8 cellular contexts compared by ENCODE assay signal in the genomic region with DNA sequence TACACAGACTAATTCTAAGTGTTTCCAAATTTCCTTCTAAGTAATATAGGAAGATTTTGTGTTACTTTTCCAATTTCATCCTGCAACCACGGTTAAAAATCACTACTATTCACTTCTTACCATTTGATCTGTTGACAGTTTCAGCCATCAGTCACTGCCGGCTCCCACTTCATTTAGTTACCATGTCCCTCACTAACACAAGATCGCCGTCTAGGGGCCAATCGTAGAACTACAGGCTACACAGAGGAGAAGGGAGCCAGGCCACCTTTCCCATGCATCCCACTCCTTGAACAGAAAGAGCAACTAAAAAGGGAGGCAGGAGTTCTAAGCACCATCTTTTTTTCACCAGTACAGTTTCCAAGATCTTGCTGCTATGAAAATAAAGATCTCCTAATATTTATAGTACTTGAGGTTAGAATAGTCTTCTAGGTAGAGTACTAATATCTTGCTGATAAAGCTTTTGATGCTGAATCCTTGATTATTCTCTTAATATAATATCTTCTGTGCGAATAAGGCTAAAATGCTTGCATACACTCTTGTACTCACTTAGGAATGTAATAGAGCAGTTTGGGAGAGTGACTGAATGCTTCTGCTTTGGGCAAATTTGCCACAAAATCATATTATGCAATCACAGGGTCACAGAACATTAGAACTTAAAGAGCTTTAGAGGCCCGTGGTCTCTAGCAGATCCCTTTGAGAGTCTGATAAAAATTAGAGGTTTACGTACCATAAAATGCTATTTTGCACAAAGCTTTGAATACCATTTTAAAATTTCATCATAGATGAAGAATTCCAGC. TPM values are rescaled to one million over a fixed set of nuclear protein-coding genes. Genes with fewer than 3 reads are reported as not detected.
A peak's percentile ranks its signal among the peaks of the same experiment; 100 is the strongest.
DNase-seq lines count a peak whose midpoint lies in the region; ATAC-seq and TF ChIP-seq lines count a peak whose summit lies in the region.

No MANE protein-coding gene starts in this region.

- WGBS in lower leg skin, 2 donors, result 25 to 26% methylated on average over 8 of the region's 8 CpGs

- DNase-seq in DMS53 treated with DMSO at 0.1 percent for 48 hours (lab: John Stamatoyannopoulos, UW; ENCODE audit: unreplicated experiment), result peak; percentile 48
- DNase-seq in NCI-H345 (lab: John Stamatoyannopoulos, UW), result peak; percentile 68
- peak; percentile 21 for DNase-seq in activated CD4-positive, alpha-beta T cell treated with anti-CD3 and anti-CD28 coated beads for 1 hour
- peak; percentile 90 for DNase-seq in choroid plexus epithelial cell (ENCODE audit: low read depth)
- peak; percentile 84 to 95 for DNase-seq in lower leg skin (ENCODE audit: low spot score in 2 of 2)
- peak; percentile 52 to 56 for DNase-seq in stimulated activated CD8-positive, alpha-beta memory T cell treated with anti-CD3 and anti-CD28 coated beads, Interleukin-15, amount 100 ng/mL, for 48 hours (ENCODE audit: low read depth in 2 of 2)

- TF ChIP-seq CTCF in choroid plexus epithelial cell (conservative IDR thresholded peaks at IDR 0.05; ENCODE audit: low read depth, low read length) (peak; percentile 100), lower leg skin (IDR thresholded peaks at IDR 0.05) (peak in 1 of 3 donors; percentile 37)

- intact Hi-C loops in lower leg skin (cut with DNase I; ENCODE audit: low total_unique reads), result loop anchor here (10.0 kb wide), 1 partner anchor 131 kb away; no protein-coding TSS in a partner anchor

- no peak for TF ChIP-seq POLR2A in lower leg skin (IDR thresholded peaks at IDR 0.05)

- ATAC-seq in HG02678 (IDR thresholded peaks at IDR 0.05; ENCODE audit: unreplicated experiment), result peak; percentile 63
- ATAC-seq in GM21723 (IDR thresholded peaks at IDR 0.05; ENCODE audit: unreplicated experiment), result no peak

- no peak overlapping the region for H3K4me3 ChIP-seq in choroid plexus epithelial cell (ENCODE audit: low read depth, low read length)
- no peak overlapping the region for H3K4me3 ChIP-seq in lower leg skin (ENCODE audit: low read depth, poor library complexity, severe bottlenecking)

RNA-seq across cellular contexts. Expression of gene CYP1B1, which starts 39.5 kb away (rescaled TPM):
- 10 to 100 TPM; 12.4 to 33.4 (median 20.6) TPM for total RNA-seq in lower leg skin

Comparison
In these comparisons a context has a peak if more than half of its experiments do, and no peak if none do; other contexts are left out.
1. DNase-seq: peak in every context shown above with its lines; median percentile 90 in choroid plexus epithelial cell; 90 in lower leg skin; 68 in NCI-H345; 54 in stimulated activated CD8-positive, alpha-beta memory T cell treated with anti-CD3 and anti-CD28 coated beads, Interleukin-15, amount 100 ng/mL, for 48 hours; 48 in DMS53 treated with DMSO at 0.1 percent for 48 hours; 21 in activated CD4-positive, alpha-beta T cell treated with anti-CD3 and anti-CD28 coated beads for 1 hour.